In the genomic region with DNA sequence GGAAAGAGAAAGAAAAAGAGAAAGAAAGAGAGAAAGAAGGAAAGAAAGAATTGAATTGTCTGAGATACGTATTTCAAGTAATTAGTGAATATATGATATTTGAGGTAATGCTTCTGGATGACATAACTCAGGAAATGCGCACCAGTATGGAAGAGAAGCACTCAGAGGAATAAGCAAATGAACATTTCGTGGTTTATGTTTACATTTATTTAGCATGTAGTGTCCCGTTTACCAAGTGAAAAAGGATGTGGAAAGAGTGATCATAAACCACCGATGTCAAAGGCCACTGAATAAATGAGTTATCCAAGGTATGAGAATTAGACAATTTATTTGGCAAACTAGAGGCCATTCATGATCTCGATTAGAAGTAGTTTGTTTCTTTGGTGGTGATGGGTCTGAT, we compare ENCODE assay signal across 19 cellular contexts.
"Had no signal": no experiment of that assay in that cellular context is flagged by ENCODE, and none has a peak within 500 bp of the region (broad histone marks: within the 10 kb centered on the region; RNA-seq: fewer than 3 reads in every experiment).

No MANE protein-coding gene starts in this region.

- H3K4me3 Mint-ChIP-seq: mesothelial cell of epicardium; natural killer cell treated with Interleukin-12 subunit alpha and Interleukin-12 subunit beta and Interleukin-15 and Interleukin-18, amount 100 ng/mL, for 72 hours; neural progenitor cell; type B pancreatic cell had no signal

- H3K9me3 ChIP-seq: gastroesophageal sphincter, ovary, suprapubic skin, thyroid gland had no signal

- H3K36me3 ChIP-seq: esophagus muscularis mucosa, gastroesophageal sphincter, neural progenitor cell, ovary, suprapubic skin, thyroid gland had no signal

- H3K36me3 Mint-ChIP-seq: mesothelial cell of epicardium, neural progenitor cell, type B pancreatic cell had no signal

- H3K4me1 Mint-ChIP-seq: mesothelial cell of epicardium, neural progenitor cell had no signal

- H3K27ac Mint-ChIP-seq: mesothelial cell of epicardium; natural killer cell treated with Interleukin-12 subunit alpha and Interleukin-12 subunit beta and Interleukin-15 and Interleukin-18, amount 100 ng/mL, for 72 hours; neural progenitor cell; type B pancreatic cell had no signal

- H3K4me2 ChIP-seq: neural progenitor cell, smooth muscle cell had no signal

- H2AFZ ChIP-seq: neural progenitor cell had no signal

- H3K9me3 Mint-ChIP-seq: natural killer cell treated with Interleukin-12 subunit alpha and Interleukin-12 subunit beta and Interleukin-15 and Interleukin-18, amount 100 ng/mL, for 72 hours; neural progenitor cell; type B pancreatic cell had no signal

- H3K27me3 ChIP-seq: esophagus muscularis mucosa, gastroesophageal sphincter, neural progenitor cell, ovary, suprapubic skin, thyroid gland had no signal

- H3K27me3 Mint-ChIP-seq: natural killer cell treated with Interleukin-12 subunit alpha and Interleukin-12 subunit beta and Interleukin-15 and Interleukin-18, amount 100 ng/mL, for 72 hours had no signal

- H3K4me3 ChIP-seq: esophagus muscularis mucosa, gastroesophageal sphincter, neural progenitor cell, ovary, smooth muscle cell, suprapubic skin, thyroid gland had no signal

- ATAC-seq: gastroesophageal sphincter; natural killer cell treated with Interleukin-12 subunit alpha and Interleukin-12 subunit beta and Interleukin-15 and Interleukin-18, amount 100 ng/mL, for 72 hours; right cardiac atrium; stimulated activated naive CD8-positive, alpha-beta T cell treated with anti-CD3 and anti-CD28 coated beads, Interleukin-15, Interleukin-2, amounts not matched to agents 100 U/mL and 50 U/mL, for 24 hours had no signal

- DNase-seq: effector memory CD4-positive, alpha-beta T cell; foreskin fibroblast; glutamatergic neuron; islet precursor cell; nucleus accumbens; ovary; right cardiac atrium; stimulated activated CD4-positive, alpha-beta T cell treated with anti-CD3 and anti-CD28 coated beads, Interleukin-2, amount 100 ng/mL, for 48 hours; stimulated activated naive CD8-positive, alpha-beta T cell treated with anti-CD3 and anti-CD28 coated beads, Interleukin-15, Interleukin-2, amounts not matched to agents 100 U/mL and 50 U/mL, for 24 hours; thyroid gland had no signal

- H3K4me1 ChIP-seq: esophagus muscularis mucosa, gastroesophageal sphincter, neural progenitor cell, suprapubic skin, thyroid gland had no signal

- H3K27ac ChIP-seq: epithelial cell of prostate, esophagus muscularis mucosa, gastroesophageal sphincter, neural progenitor cell, ovary, suprapubic skin, thyroid gland had no signal

- H3K9ac ChIP-seq: neural progenitor cell had no signal
